In the genomic region with DNA sequence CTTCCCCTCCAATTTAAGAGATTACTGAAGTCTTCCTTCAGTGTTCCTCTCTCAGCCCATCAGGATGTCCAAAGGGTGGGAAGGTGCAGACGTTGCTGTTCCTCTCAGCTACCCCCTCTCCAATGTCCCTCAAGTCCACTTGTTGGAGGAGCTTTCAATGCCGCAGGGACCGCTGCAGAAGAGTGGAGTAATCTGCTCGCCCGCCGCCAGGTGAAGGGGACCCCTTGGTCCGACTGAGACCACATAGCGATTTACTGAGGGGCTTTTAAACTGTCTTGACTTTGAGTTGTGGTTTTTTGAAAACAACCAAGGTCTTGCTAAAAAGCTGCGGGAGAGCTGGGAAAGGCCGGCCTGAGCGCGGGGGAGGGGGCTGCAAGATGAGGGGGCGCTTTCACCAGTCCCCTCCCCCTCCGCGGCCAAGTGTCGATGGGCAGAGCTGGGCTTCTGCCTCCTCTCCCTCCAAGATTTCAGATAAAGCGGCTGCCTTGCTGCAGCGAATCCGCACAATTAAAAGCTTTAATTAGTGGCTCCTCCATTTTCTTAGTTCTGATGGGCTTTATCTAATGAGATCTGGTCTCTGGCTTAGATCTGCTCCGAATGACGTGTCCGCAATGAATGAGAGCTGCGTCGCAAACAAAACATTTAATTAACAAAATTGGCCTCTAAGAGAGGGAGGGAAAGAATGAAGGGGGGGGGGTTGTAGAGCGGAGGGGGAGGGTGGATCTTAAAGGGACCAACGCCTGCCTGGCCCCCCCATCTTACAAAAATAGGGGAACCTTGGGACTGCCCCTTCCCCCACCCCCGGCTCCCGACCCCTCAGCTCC, we compare ENCODE assay signal across 8 cellular contexts. TPM values are rescaled to one million over a fixed set of nuclear protein-coding genes. Genes with fewer than 3 reads are reported as not detected.
DNase-seq lines count a peak whose midpoint lies in the region; ATAC-seq and TF ChIP-seq lines count a peak whose summit lies in the region.

No MANE protein-coding gene starts in this region.

- peak; percentile 0 for ATAC-seq in HG02798 (IDR thresholded peaks at IDR 0.05; ENCODE audit: poor library complexity, unreplicated experiment)
- ATAC-seq in GM21619 (IDR thresholded peaks at IDR 0.05; ENCODE audit: unreplicated experiment) = no peak

- H3K4me1 Mint-ChIP-seq in type B pancreatic cell (ENCODE audit: unreplicated experiment) = peaks cover 52% of the 10 kb centered on the region

- no peaks in the 10 kb centered on the region for H3K9me3 Mint-ChIP-seq in type B pancreatic cell

- peaks cover 2% of the 10 kb centered on the region for H3K36me3 ChIP-seq in ectodermal cell (ENCODE audit: control insufficient read depth, insufficient read depth, low read length)
- peaks cover 38% of the 10 kb centered on the region for H3K36me3 ChIP-seq in mesodermal cell (ENCODE audit: control insufficient read depth, insufficient read depth, low read length)

- H3K27me3 Mint-ChIP-seq in type B pancreatic cell = no peaks in the 10 kb centered on the region

- peak overlapping the region; percentile 62 for H3K4me3 ChIP-seq in ectodermal cell (ENCODE audit: insufficient read depth, low read depth, low read length)
- H3K4me3 ChIP-seq in mesodermal cell (ENCODE audit: extremely low read depth, insufficient read depth, low read length, poor library complexity, severe bottlenecking) = peak overlapping the region; percentile 44

- H3K4me1 ChIP-seq in ectodermal cell (ENCODE audit: control insufficient read depth, insufficient read depth, low read length) = peaks cover 29% of the 10 kb centered on the region
- peaks cover 19% of the 10 kb centered on the region for H3K4me1 ChIP-seq in mesodermal cell (ENCODE audit: control insufficient read depth, insufficient read depth, low read length, poor library complexity, severe bottlenecking)

- H3K36me3 Mint-ChIP-seq in type B pancreatic cell = peaks cover 42% of the 10 kb centered on the region

- POLR2A ChIA-PET in GM10248 (lab: Yijun Ruan, JAX) = no interaction called here

- WGBS in ectodermal cell, 2 experiments = 1 to 2% methylated on average over 23 to 27 of the region's 28 CpGs
- WGBS in mesodermal cell (ENCODE audit: insufficient coverage in 2 of 2), 2 experiments = 2% methylated on average over 13 to 17 of the region's 28 CpGs

- CTCF ChIA-PET in GM10248 (lab: Yijun Ruan, JAX) = interaction anchor here (0.6 to 3.4 kb wide), 8 partner anchors 8 to 631 kb away, joined by 3 to 22 read pairs (median 4); partner anchors contain the start of gene SH3GLB1

- H3K27ac ChIP-seq in ectodermal cell (ENCODE audit: insufficient read depth, low read depth, low read length, poor library complexity, severe bottlenecking) (peak overlapping the region; percentile 29), mesodermal cell (ENCODE audit: low read depth, low read length, severe bottlenecking) (peak overlapping the region; percentile 78)

- DNase-seq in GM10248 (ENCODE audit: extremely low spot score) (peak; percentile 11), SK-N-DZ (ENCODE audit: low spot score) (peak; percentile 82), type B pancreatic cell (ENCODE audit: extremely low spot score, unreplicated experiment) (no peak)
- DNase-seq in activated CD4-positive, alpha-beta T cell treated with anti-CD3 and anti-CD28 coated beads, Interleukin-2, amount 50 U/mL, for 4 hours = no peak

- no peaks in the 10 kb centered on the region for H3K27me3 ChIP-seq in ectodermal cell (ENCODE audit: control insufficient read depth, insufficient read depth, low read length, poor library complexity, severe bottlenecking)

- no peak for TF ChIP-seq CTCF in GM10248 (IDR thresholded peaks at IDR 0.05; ENCODE audit: control extremely low read depth, extremely low read depth, low read depth, missing control alignments)
- peak; percentile 69 for TF ChIP-seq CTCF in type B pancreatic cell (conservative IDR thresholded peaks at IDR 0.05)

- H3K27ac Mint-ChIP-seq in type B pancreatic cell = peak overlapping the region; percentile 99

- peak overlapping the region; percentile 96 for H3K4me3 Mint-ChIP-seq in type B pancreatic cell

- H3K9me3 ChIP-seq in ectodermal cell (ENCODE audit: control insufficient read depth, low read length) (no peaks in the 10 kb centered on the region), mesodermal cell (ENCODE audit: control insufficient read depth, low read length) (no peaks in the 10 kb centered on the region)

RNA-seq across cellular contexts. Expression of gene LMO4, which starts 5.9 kb away (rescaled TPM):
- polyA plus RNA-seq in SK-N-DZ (2014; cell fraction: cytosol; rRNA removed) = 85.6 and 102 TPM in 2 replicates
- 61.2 and 68.9 TPM in 2 replicates for polyA plus RNA-seq in SK-N-DZ (2014; cell fraction: nucleus; rRNA removed)
- 80.6 TPM for polyA plus RNA-seq in ectodermal cell (2013, experiment 1 of 4)
- 79.9 TPM for polyA plus RNA-seq in ectodermal cell (2013, experiment 2 of 4)
- polyA plus RNA-seq in ectodermal cell (2013, experiment 3 of 4) = 76.9 TPM
- 90.1 TPM for polyA plus RNA-seq in ectodermal cell (2013, experiment 4 of 4)
- polyA plus RNA-seq in mesodermal cell (2013, experiment 1 of 2) = 81.6 TPM
- polyA plus RNA-seq in mesodermal cell (2013, experiment 2 of 2) = 72.1 TPM
- total RNA-seq in type B pancreatic cell (ENCODE audit: low replicate concordance) = 114 and 132 TPM in 2 replicates

Comparison
In these comparisons a context has a peak if more than half of its experiments do, and no peak if none do; other contexts are left out.
1. DNase-seq: peak in GM10248 (single experiment) and SK-N-DZ (single experiment); none in type B pancreatic cell (single experiment) and activated CD4-positive, alpha-beta T cell treated with anti-CD3 and anti-CD28 coated beads, Interleukin-2, amount 50 U/mL, for 4 hours (0 of 2).